8 cellular contexts compared by ENCODE assay signal in the genomic region with DNA sequence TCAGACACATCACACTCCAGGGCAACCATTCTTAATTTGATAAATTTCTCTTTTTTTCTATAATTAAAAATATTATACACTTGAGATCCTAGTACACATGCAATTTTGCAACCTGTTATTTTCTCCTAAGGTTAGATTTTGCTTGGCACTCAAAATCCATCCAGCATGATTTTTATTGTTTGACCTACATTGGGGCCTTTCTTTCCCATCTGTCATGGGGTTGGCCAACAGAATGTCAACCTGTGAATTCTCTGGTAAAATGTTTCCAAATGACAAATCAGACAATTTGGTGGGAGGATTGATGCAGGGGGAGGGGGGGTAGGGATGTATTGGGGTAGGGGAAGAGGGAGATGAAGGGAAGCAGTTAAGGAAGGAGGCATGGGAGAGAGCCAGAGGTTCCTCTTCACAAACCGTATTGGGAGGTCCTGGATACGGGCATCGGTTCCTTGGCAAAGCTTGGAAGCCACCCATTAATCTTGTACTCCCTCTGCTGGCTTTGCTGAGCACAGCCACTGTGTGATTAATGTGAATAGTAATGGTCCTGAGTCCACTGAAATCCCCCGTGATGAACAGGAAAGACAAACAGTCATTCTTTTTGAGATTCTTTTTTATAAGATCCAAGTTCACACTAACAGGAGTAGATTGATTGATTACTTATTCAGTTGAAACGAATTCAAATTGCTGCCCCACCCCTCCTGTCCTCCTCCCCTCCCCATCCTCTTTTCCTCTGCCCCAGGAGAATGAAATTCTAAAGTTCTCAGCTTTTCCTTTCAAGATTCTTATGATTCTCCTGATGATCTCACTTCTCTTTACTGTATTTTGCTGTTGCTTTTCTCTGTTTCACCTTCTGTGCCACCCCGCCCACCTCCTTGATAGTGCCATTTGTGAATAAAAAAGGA.
A peak's percentile ranks its signal among the peaks of the same experiment; 100 is the strongest.
DNase-seq lines count a peak whose midpoint lies in the region; ATAC-seq and TF ChIP-seq lines count a peak whose summit lies in the region.

No MANE protein-coding gene starts in this region.

- H3K4me1 ChIP-seq in body of pancreas: peaks cover 2% of the 10 kb centered on the region

- no peak for TF ChIP-seq POLR2A in body of pancreas (IDR thresholded peaks at IDR 0.05)

- WGBS in body of pancreas, 2 donors: 15% methylated on average over 6 of the region's 6 CpGs

- no peak overlapping the region for H3K27ac Mint-ChIP-seq in T-helper 17 cell

- H3K9me3 ChIP-seq in body of pancreas (no peaks in the 10 kb centered on the region), T-helper 17 cell (ENCODE audit: control insufficient read depth, low read length, poor library complexity, severe bottlenecking) (no peaks in the 10 kb centered on the region)

- H3K27me3 ChIP-seq in body of pancreas: no peaks in the 10 kb centered on the region

- peak; percentile 53 to 84 (median 76) for TF ChIP-seq CTCF in body of pancreas (IDR thresholded peaks at IDR 0.05)

- H3K4me1 Mint-ChIP-seq in T-helper 17 cell: peaks cover 3% of the 10 kb centered on the region

- ATAC-seq in HG02798 (IDR thresholded peaks at IDR 0.05; ENCODE audit: poor library complexity, unreplicated experiment) (peak; percentile 57), body of pancreas (peak; percentile 86), T-helper 17 cell (no peak)

- no peaks in the 10 kb centered on the region for H3K36me3 ChIP-seq in body of pancreas (replicated peaks in 1 of 2; ENCODE audit: insufficient read depth in 1 of 2, low read depth in 2 of 2)

- H3K27me3 Mint-ChIP-seq in T-helper 17 cell: peaks cover 28% of the 10 kb centered on the region

- H3K4me3 Mint-ChIP-seq in T-helper 17 cell: no peak overlapping the region

- DNase-seq in NCI-H1436 (lab: John Stamatoyannopoulos, UW) (peak; percentile 27), NCI-H1436 treated with DMSO at 0.1 percent for 48 hours (lab: John Stamatoyannopoulos, UW) (no peak), NCI-H69 (lab: John Stamatoyannopoulos, UW) (peak; percentile 61), body of pancreas (peak; percentile 60 to 73 (median 63)), iPS DF 4.7 (ENCODE audit: extremely low read depth, low spot score) (peak; percentile 49), superior temporal gyrus (ENCODE audit: extremely low spot score) (peak; percentile 78), T-helper 17 cell (no peak)

- no peaks in the 10 kb centered on the region for H3K36me3 Mint-ChIP-seq in T-helper 17 cell (ENCODE audit: low read depth)

- no peak overlapping the region for H3K4me3 ChIP-seq in body of pancreas

- intact Hi-C loops in body of pancreas (cut with DNase I): no loop called here

- H3K27ac ChIP-seq in body of pancreas: no peak overlapping the region

Comparison
In these comparisons a context has a peak if more than half of its experiments do, and no peak if none do; other contexts are left out.
1. DNase-seq: peak in NCI-H1436 (single experiment), NCI-H69 (single experiment), body of pancreas (4 of 4), iPS DF 4.7 (single experiment) and superior temporal gyrus (single experiment); none in NCI-H1436 treated with DMSO at 0.1 percent for 48 hours (single experiment) and T-helper 17 cell (0 of 3).